9 cellular contexts compared by ENCODE assay signal in the genomic region with DNA sequence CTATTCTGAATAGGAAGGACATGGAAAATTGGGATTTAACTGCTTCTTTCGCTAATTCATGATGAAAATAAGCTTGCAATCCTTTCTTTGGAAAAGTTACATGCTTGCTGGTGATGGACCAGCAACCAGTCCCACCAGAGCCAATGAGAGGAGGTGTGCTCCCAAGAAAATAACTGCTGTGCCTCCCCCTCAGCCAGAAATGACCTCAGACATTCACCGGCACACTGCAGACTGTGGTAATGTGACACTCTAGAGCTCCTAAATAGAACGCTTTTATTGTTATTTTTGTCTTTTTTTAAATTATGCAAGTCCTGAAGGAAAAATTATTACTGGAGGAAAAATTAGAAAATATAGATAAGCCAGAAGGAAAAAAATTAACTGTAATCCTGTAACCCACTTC. TPM values are rescaled to one million over a fixed set of nuclear protein-coding genes. Genes with fewer than 3 reads are reported as not detected.
DNase-seq lines count a peak whose midpoint lies in the region; ATAC-seq and TF ChIP-seq lines count a peak whose summit lies in the region.
"Had no signal": no experiment of that assay in that cellular context is flagged by ENCODE, and none has a peak within 500 bp of the region (broad histone marks: within the 10 kb centered on the region; RNA-seq: fewer than 3 reads in every experiment).

No MANE protein-coding gene starts in this region.

- H3K9me3 Mint-ChIP-seq in activated CD4-positive, alpha-beta T cell treated with anti-CD3 and anti-CD28 coated beads for 36 hours (ENCODE audit: low read depth), result no peaks in the 10 kb centered on the region
- no peaks in the 10 kb centered on the region for H3K9me3 Mint-ChIP-seq in activated naive CD8-positive, alpha-beta T cell treated with anti-CD3 and anti-CD28 coated beads for 36 hours

- POLR2A ChIA-PET in activated CD4-positive, alpha-beta T cell treated with anti-CD3 and anti-CD28 coated beads for 36 hours (lab: Charles Lee), result interaction anchor here (0.5 kb wide), 1 partner anchor 676 kb away, joined by 4 read pairs; no protein-coding TSS in a partner anchor

- ATAC-seq in activated CD4-positive, alpha-beta T cell treated with anti-CD3 and anti-CD28 coated beads for 36 hours, result no peak
- no peak for ATAC-seq in GM21515 (IDR thresholded peaks at IDR 0.05; ENCODE audit: unreplicated experiment)

- no peaks in the 10 kb centered on the region for H3K27me3 ChIP-seq in left ventricle myocardium inferior (ENCODE audit: low read depth)
- H3K27me3 ChIP-seq in stomach smooth muscle (ENCODE audit: control insufficient read depth in 1 of 2, insufficient read depth in 2 of 2, low read length in 2 of 2), result no peaks in the 10 kb centered on the region

- no peak for TF ChIP-seq CTCF in left ventricle myocardium inferior (IDR thresholded peaks at IDR 0.05; ENCODE audit: borderline replicate concordance)

- peaks cover 4% of the 10 kb centered on the region for H3K36me3 Mint-ChIP-seq in activated CD4-positive, alpha-beta T cell treated with anti-CD3 and anti-CD28 coated beads for 36 hours (ENCODE audit: low read depth)
- H3K36me3 Mint-ChIP-seq in activated naive CD8-positive, alpha-beta T cell treated with anti-CD3 and anti-CD28 coated beads for 36 hours, result peaks cover 6% of the 10 kb centered on the region

- H3K27me3 Mint-ChIP-seq in activated CD4-positive, alpha-beta T cell treated with anti-CD3 and anti-CD28 coated beads for 36 hours, result peaks cover 3% of the 10 kb centered on the region
- H3K27me3 Mint-ChIP-seq in activated naive CD8-positive, alpha-beta T cell treated with anti-CD3 and anti-CD28 coated beads for 36 hours, result peaks cover 7% of the 10 kb centered on the region

- peak overlapping the region; percentile 3 to 55 for H3K9ac ChIP-seq in stomach smooth muscle (ENCODE audit: low read length in 2 of 2)

- peaks cover 61% of the 10 kb centered on the region for H3K4me1 Mint-ChIP-seq in activated CD4-positive, alpha-beta T cell treated with anti-CD3 and anti-CD28 coated beads for 36 hours
- H3K4me1 Mint-ChIP-seq in activated naive CD8-positive, alpha-beta T cell treated with anti-CD3 and anti-CD28 coated beads for 36 hours, result peaks cover 58% of the 10 kb centered on the region

- H3K27ac Mint-ChIP-seq in activated CD4-positive, alpha-beta T cell treated with anti-CD3 and anti-CD28 coated beads for 36 hours, result no peak overlapping the region
- H3K27ac Mint-ChIP-seq in activated naive CD8-positive, alpha-beta T cell treated with anti-CD3 and anti-CD28 coated beads for 36 hours, result no peak overlapping the region

- H3K36me3 ChIP-seq in left ventricle myocardium inferior (peaks cover 5% of the 10 kb centered on the region), stomach smooth muscle (ENCODE audit: control insufficient read depth in 2 of 2, insufficient read depth in 2 of 2, low read length in 2 of 2) (peaks cover 0 to 7% of the 10 kb centered on the region in 2 donors)

- H3K27ac ChIP-seq in left ventricle myocardium inferior (replicated peaks) (peak overlapping the region; percentile 97), stomach smooth muscle (ENCODE audit: low read length) (peak overlapping the region; percentile 55)

- DNase-seq in activated CD4-positive, alpha-beta T cell treated with anti-CD3 and anti-CD28 coated beads for 36 hours, result no peak
- DNase-seq in activated CD4-positive, alpha-beta T cell treated with anti-CD3 and anti-CD28 coated beads for 4 hours, result no peak
- DNase-seq in activated naive CD8-positive, alpha-beta T cell treated with anti-CD3 and anti-CD28 coated beads for 36 hours, result no peak
- DNase-seq in left ventricle myocardium inferior (no peak), SHP77 treated with DMSO at 0.1 percent for 48 hours (lab: John Stamatoyannopoulos, UW) (no peak), Kasumi-1 (lab: John Stamatoyannopoulos, UW) (no peak)
- DNase-seq: NCI-H1930 had no signal

- peak overlapping the region; percentile 97 for H3K4me3 ChIP-seq in left ventricle myocardium inferior
- peak overlapping the region; percentile 85 to 90 for H3K4me3 ChIP-seq in stomach smooth muscle (ENCODE audit: low read length in 2 of 2)

- H3K4me3 Mint-ChIP-seq in activated CD4-positive, alpha-beta T cell treated with anti-CD3 and anti-CD28 coated beads for 36 hours, result peak overlapping the region; percentile 82
- peak overlapping the region; percentile 10 for H3K4me3 Mint-ChIP-seq in activated naive CD8-positive, alpha-beta T cell treated with anti-CD3 and anti-CD28 coated beads for 36 hours

- intact Hi-C loops in activated CD4-positive, alpha-beta T cell treated with anti-CD3 and anti-CD28 coated beads for 36 hours (cut with DNase I, micrococcal nuclease), result no loop called here
- intact Hi-C loops in left ventricle myocardium inferior (cut with micrococcal nuclease), result no loop called here

- CTCF ChIA-PET in activated CD4-positive, alpha-beta T cell treated with anti-CD3 and anti-CD28 coated beads for 36 hours (lab: Charles Lee), result interaction anchor here (0.7 to 2.1 kb wide), 4 partner anchors 8 to 186 kb away, joined by 3 to 8 read pairs (median 5); a partner anchor contains a TSS

- peaks cover 86% of the 10 kb centered on the region for H3K4me1 ChIP-seq in left ventricle myocardium inferior
- H3K4me1 ChIP-seq in stomach smooth muscle (ENCODE audit: control insufficient read depth, insufficient read depth, low read length), result peaks cover 58% of the 10 kb centered on the region

- no peaks in the 10 kb centered on the region for H3K9me3 ChIP-seq in left ventricle myocardium inferior (replicated peaks)
- H3K9me3 ChIP-seq in stomach smooth muscle (ENCODE audit: control insufficient read depth in 2 of 2, low read length in 2 of 2), result no peaks in the 10 kb centered on the region

RNA-seq across cellular contexts. Expression of a gene that starts 2.6 kb away (rescaled TPM):
- total RNA-seq in activated CD4-positive, alpha-beta T cell treated with anti-CD3 and anti-CD28 coated beads for 36 hours, result 10 to 100 TPM; 18.0 to 21.1 TPM
- total RNA-seq in activated naive CD8-positive, alpha-beta T cell treated with anti-CD3 and anti-CD28 coated beads for 36 hours, result 10 to 100 TPM; 30.3 to 31.0 TPM
- total RNA-seq in left ventricle myocardium inferior, result 218 TPM

RNA-seq across cellular contexts. Expression of a gene that starts 55.0 kb away (rescaled TPM):
- total RNA-seq in activated CD4-positive, alpha-beta T cell treated with anti-CD3 and anti-CD28 coated beads for 36 hours, result 10 to 100 TPM; 34.3 to 41.5 TPM
- 10 to 100 TPM; 35.2 to 40.2 TPM for total RNA-seq in activated naive CD8-positive, alpha-beta T cell treated with anti-CD3 and anti-CD28 coated beads for 36 hours
- 106 TPM for total RNA-seq in left ventricle myocardium inferior
